8 cellular contexts compared by ENCODE assay signal in the genomic region with DNA sequence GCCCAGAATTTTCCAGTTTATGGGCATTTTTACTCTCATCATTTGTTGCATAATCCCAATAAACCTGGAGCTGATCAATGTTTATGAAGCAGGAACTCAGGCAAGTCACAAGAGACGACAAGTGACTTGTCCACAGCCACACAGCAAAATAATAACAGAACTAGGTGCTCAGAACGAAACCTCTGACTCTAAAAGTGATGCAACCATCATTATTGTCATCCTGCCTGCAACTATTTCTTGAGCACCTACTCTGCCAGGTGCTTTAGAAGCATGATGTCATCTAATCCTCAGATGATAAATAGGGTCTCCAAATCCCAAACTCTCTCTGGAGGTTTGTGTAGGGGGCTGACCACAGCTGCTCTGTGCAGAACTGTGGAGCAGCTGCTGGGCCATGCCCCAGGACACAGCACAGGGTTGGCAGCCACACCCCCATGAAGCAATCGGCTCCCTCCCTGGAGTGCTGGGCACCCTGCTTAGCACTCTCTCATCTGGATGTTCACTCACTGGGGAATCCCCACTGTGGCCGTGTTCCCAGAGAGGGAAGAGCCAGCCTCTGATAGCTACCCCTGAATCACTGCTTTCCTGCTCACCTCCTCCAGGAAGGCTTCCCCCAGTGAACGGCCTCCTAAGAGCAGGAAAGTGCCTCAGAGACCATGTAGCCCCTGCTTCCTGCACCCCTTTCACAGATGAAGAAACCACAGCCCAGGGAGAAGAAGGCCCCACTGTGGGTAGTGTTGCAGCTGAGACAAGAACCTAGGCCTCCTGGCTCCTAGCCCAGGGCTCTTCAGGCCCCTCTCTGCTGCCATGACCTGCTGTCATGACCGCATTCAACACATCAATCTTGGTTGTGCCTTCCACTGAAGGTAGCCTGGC. TPM values are rescaled to one million over a fixed set of nuclear protein-coding genes. Genes with fewer than 3 reads are reported as not detected.
DNase-seq lines count a peak whose midpoint lies in the region; ATAC-seq and TF ChIP-seq lines count a peak whose summit lies in the region.

No MANE protein-coding gene starts in this region.

- no peaks in the 10 kb centered on the region for H3K27me3 Mint-ChIP-seq in Calu3 (ENCODE audit: unreplicated experiment)
- no peaks in the 10 kb centered on the region for H3K27me3 Mint-ChIP-seq in T-helper 1 cell treated with Interleukin-12 subunit alpha and Interleukin-12 subunit beta and Interleukin-4 antibody, amounts not matched to agents 30 μg/mL and 1 μg/mL, for 36 hours (ENCODE audit: low read depth)

- CTCF ChIA-PET in Calu3 (lab: Charles Lee) = interaction anchor here (1.0 kb wide), 1 partner anchor 8 kb away, joined by 3 read pairs; no protein-coding TSS in a partner anchor

- H3K27ac Mint-ChIP-seq in Calu3 (ENCODE audit: unreplicated experiment) = no peak overlapping the region
- H3K27ac Mint-ChIP-seq in T-helper 1 cell treated with Interleukin-12 subunit alpha and Interleukin-12 subunit beta and Interleukin-4 antibody, amounts not matched to agents 30 μg/mL and 1 μg/mL, for 36 hours = peak overlapping the region; percentile 94

- DNase-seq in Calu3 = peak; percentile 41
- peak; percentile 89 for DNase-seq in kidney tubule cell (ENCODE audit: low spot score)
- DNase-seq in NCI-H128 (lab: John Stamatoyannopoulos, UW; ENCODE audit: unreplicated experiment) = no peak
- no peak for DNase-seq in NCI-H345 (lab: John Stamatoyannopoulos, UW)
- no peak for DNase-seq in gastrocnemius medialis
- DNase-seq in 8988T = no peak

- H3K4me1 ChIP-seq in gastrocnemius medialis = peaks cover 0 to 3% of the 10 kb centered on the region in 2 donors

- intact Hi-C loops in Calu3 (cut with micrococcal nuclease; ENCODE audit: unreplicated experiment) = loop anchor here (5.0 kb wide), 1 partner anchor 37 kb away; a partner anchor contains a TSS
- intact Hi-C loops in gastrocnemius medialis (cut with DNase I; ENCODE audit: low total_unique reads) = no loop called here

- peaks cover 33% of the 10 kb centered on the region for H3K36me3 Mint-ChIP-seq in Calu3 (ENCODE audit: insufficient read depth, unreplicated experiment)
- H3K36me3 Mint-ChIP-seq in T-helper 1 cell treated with Interleukin-12 subunit alpha and Interleukin-12 subunit beta and Interleukin-4 antibody, amounts not matched to agents 30 μg/mL and 1 μg/mL, for 36 hours (ENCODE audit: low read depth) = peaks cover 3% of the 10 kb centered on the region

- no peaks in the 10 kb centered on the region for H3K9me3 Mint-ChIP-seq in Calu3 (ENCODE audit: low read depth, unreplicated experiment)
- no peaks in the 10 kb centered on the region for H3K9me3 Mint-ChIP-seq in T-helper 1 cell treated with Interleukin-12 subunit alpha and Interleukin-12 subunit beta and Interleukin-4 antibody, amounts not matched to agents 30 μg/mL and 1 μg/mL, for 36 hours

- in situ Hi-C loops in gastrocnemius medialis (cut with MboI; ENCODE audit: low sequenced_read_pairs in 4 of 4) = no loop called here

- no peaks in the 10 kb centered on the region for H3K9me3 ChIP-seq in gastrocnemius medialis

- no peak for TF ChIP-seq CTCF in Calu3 (IDR thresholded peaks at IDR 0.05; ENCODE audit: unreplicated experiment)
- TF ChIP-seq CTCF in gastrocnemius medialis (IDR thresholded peaks at IDR 0.05 in 4 of 5, conservative IDR thresholded peaks at IDR 0.05 in 1 of 5) = no peak

- H3K36me3 ChIP-seq in gastrocnemius medialis = no peaks in the 10 kb centered on the region

- no peak overlapping the region for H3K27ac ChIP-seq in gastrocnemius medialis

- BruUV-seq in Calu3 (replicated peaks; lab: Mats Ljungman, UMichigan) = no TSS peak

- H3K27me3 ChIP-seq in gastrocnemius medialis = peaks cover 13 to 27% (median 16%) of the 10 kb centered on the region in 3 donors

- TF ChIP-seq POLR2A in gastrocnemius medialis (IDR thresholded peaks at IDR 0.05) = no peak

- no peak overlapping the region for H3K4me3 ChIP-seq in gastrocnemius medialis

- H3K4me3 Mint-ChIP-seq in Calu3 (ENCODE audit: low read depth, unreplicated experiment) = peak overlapping the region; percentile 89
- peak overlapping the region; percentile 82 for H3K4me3 Mint-ChIP-seq in T-helper 1 cell treated with Interleukin-12 subunit alpha and Interleukin-12 subunit beta and Interleukin-4 antibody, amounts not matched to agents 30 μg/mL and 1 μg/mL, for 36 hours

- peaks cover 87% of the 10 kb centered on the region for H3K4me1 Mint-ChIP-seq in Calu3 (ENCODE audit: low read depth, unreplicated experiment)
- peaks cover 58% of the 10 kb centered on the region for H3K4me1 Mint-ChIP-seq in T-helper 1 cell treated with Interleukin-12 subunit alpha and Interleukin-12 subunit beta and Interleukin-4 antibody, amounts not matched to agents 30 μg/mL and 1 μg/mL, for 36 hours (ENCODE audit: low read depth)

- ATAC-seq in GM21447 (IDR thresholded peaks at IDR 0.05; ENCODE audit: unreplicated experiment) (peak; percentile 39), gastrocnemius medialis (no peak)

RNA-seq across cellular contexts. Expression of a gene that starts 2.1 kb away (rescaled TPM):
- total RNA-seq in Calu3 (2022) = 17.2 and 17.4 TPM in 2 replicates
- under 1 TPM in 3 of 4 donors, not detected in 1; 0.10 to 0.24 (median 0.13) TPM for total RNA-seq in gastrocnemius medialis

RNA-seq across cellular contexts. Expression of a gene that starts 34.7 kb away (rescaled TPM):
- 9.0 and 10.0 TPM in 2 replicates for total RNA-seq in Calu3 (2022)
- total RNA-seq in gastrocnemius medialis = 1 to 10 TPM; 4.7 to 8.4 (median 4.9) TPM

Comparison
In these comparisons a context has a peak if more than half of its experiments do, and no peak if none do; other contexts are left out.
1. DNase-seq: peak in Calu3 (single experiment) and kidney tubule cell (single experiment); none in NCI-H128 (single experiment), NCI-H345 (single experiment), gastrocnemius medialis (0 of 2) and 8988T (single experiment).
2. RNA of a gene that starts 2.1 kb away (total RNA-seq): 17.2 to 17.4 TPM in Calu3; 0.10 to 0.24 TPM in gastrocnemius medialis; every median in the first group is over 10 times any median in the second.